In the genomic region with DNA sequence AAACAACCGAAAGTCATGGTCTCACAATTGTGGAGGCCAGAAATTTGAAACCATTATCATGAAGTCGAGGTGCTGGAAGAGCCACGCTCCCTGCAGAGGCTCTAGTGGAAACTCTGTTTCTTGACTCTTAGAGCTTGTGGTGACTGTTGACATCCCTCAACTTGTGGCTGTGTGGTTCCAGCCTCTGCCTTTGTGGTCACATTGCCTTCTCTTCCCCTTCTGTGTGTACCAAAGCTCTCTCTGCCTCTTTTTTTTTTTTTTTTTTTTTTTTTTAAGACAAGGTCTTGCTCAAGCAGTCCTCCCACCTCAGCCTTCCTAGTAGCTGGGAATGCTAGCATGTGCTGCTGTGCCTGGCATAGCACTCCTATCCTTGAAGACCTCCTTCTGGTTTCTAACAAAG, we compare ENCODE assay signal across 9 cellular contexts. TPM values are rescaled to one million over a fixed set of nuclear protein-coding genes. Genes with fewer than 3 reads are reported as not detected.
DNase-seq lines count a peak whose midpoint lies in the region; ATAC-seq, FAIRE-seq and TF ChIP-seq lines count a peak whose summit lies in the region.
"Had no signal": no experiment of that assay in that cellular context is flagged by ENCODE, and none has a peak within 500 bp of the region (broad histone marks: within the 10 kb centered on the region; RNA-seq: fewer than 3 reads in every experiment).

No MANE protein-coding gene starts in this region.

- H3K9me3 Mint-ChIP-seq in activated CD4-positive, alpha-beta T cell treated with anti-CD3 and anti-CD28 coated beads, Interleukin-2, amount 10 ng/mL, durations not matched to agents 24 days and 14 days = no peaks in the 10 kb centered on the region

- no peak overlapping the region for H4K8ac ChIP-seq in mesenchymal stem cell (ENCODE audit: low read length)

- no peak for TF ChIP-seq POLR2A in erythroblast (IDR thresholded peaks at IDR 0.05; ENCODE audit: low read length)

- H3K18ac ChIP-seq in mesenchymal stem cell (ENCODE audit: low read depth in 1 of 2, low read length in 2 of 2) = no peak overlapping the region

- H3K4ac ChIP-seq in mesenchymal stem cell (ENCODE audit: low read depth in 1 of 2, low read length in 2 of 2) = no peak overlapping the region

- no peaks in the 10 kb centered on the region for H3K27me3 Mint-ChIP-seq in activated CD4-positive, alpha-beta T cell treated with anti-CD3 and anti-CD28 coated beads, Interleukin-2, amount 10 ng/mL, durations not matched to agents 24 days and 14 days

- no peak overlapping the region for H3K9ac ChIP-seq in mesenchymal stem cell (ENCODE audit: low read length)
- H3K9ac ChIP-seq in kidney (ENCODE audit: low read length in 2 of 2) = no peak overlapping the region
- H3K9ac ChIP-seq: parathyroid adenoma had no signal

- peak overlapping the region; percentile 65 for H3K27ac Mint-ChIP-seq in activated CD4-positive, alpha-beta T cell treated with anti-CD3 and anti-CD28 coated beads, Interleukin-2, amount 10 ng/mL, durations not matched to agents 24 days and 14 days

- peaks cover 39% of the 10 kb centered on the region for H3K4me1 Mint-ChIP-seq in activated CD4-positive, alpha-beta T cell treated with anti-CD3 and anti-CD28 coated beads, Interleukin-2, amount 10 ng/mL, durations not matched to agents 24 days and 14 days

- H3K4me1 ChIP-seq in mesenchymal stem cell (ENCODE audit: control insufficient read depth, insufficient read depth, low read depth, low read length) = no peaks in the 10 kb centered on the region
- no peaks in the 10 kb centered on the region for H3K4me1 ChIP-seq in kidney (ENCODE audit: control insufficient read depth in 1 of 2, insufficient read depth in 1 of 2, low read depth in 1 of 2, low read length in 2 of 2)

- no peak overlapping the region for H2BK120ac ChIP-seq in mesenchymal stem cell (ENCODE audit: low read depth, low read length)

- peaks cover 13% of the 10 kb centered on the region for H3K79me1 ChIP-seq in mesenchymal stem cell (replicated peaks; ENCODE audit: low read length, poor library complexity, severe bottlenecking)

- peaks cover 78% of the 10 kb centered on the region for H3K36me3 Mint-ChIP-seq in activated CD4-positive, alpha-beta T cell treated with anti-CD3 and anti-CD28 coated beads, Interleukin-2, amount 10 ng/mL, durations not matched to agents 24 days and 14 days (ENCODE audit: low read depth)

- intact Hi-C loops in activated CD4-positive, alpha-beta T cell treated with anti-CD3 and anti-CD28 coated beads, Interleukin-2, amount 10 ng/mL, durations not matched to agents 24 days and 14 days (cut with micrococcal nuclease) = loop anchor here (5.0 kb wide), 1 partner anchor 34 kb away; no protein-coding TSS in a partner anchor
- intact Hi-C loops in kidney (cut with DNase I) = loop anchor here (10.0 kb wide), 1 partner anchor 156 kb away; no protein-coding TSS in a partner anchor
- intact Hi-C loops in posterior vena cava (cut with DNase I) = loop anchor here in 1 of 2 donors (5.0 kb wide), 1 partner anchor 159 kb away; no protein-coding TSS in a partner anchor

- no peak overlapping the region for H2AK5ac ChIP-seq in mesenchymal stem cell (ENCODE audit: low read length, severe bottlenecking)

- H2AFZ ChIP-seq in mesenchymal stem cell (ENCODE audit: low read depth, low read length) = no peak overlapping the region
- H2AFZ ChIP-seq: parathyroid adenoma had no signal

- no peak overlapping the region for H2BK12ac ChIP-seq in mesenchymal stem cell (ENCODE audit: low read length in 2 of 2)

- H3K23ac ChIP-seq in mesenchymal stem cell (ENCODE audit: low read length in 2 of 2) = no peak overlapping the region

- no peak overlapping the region for H4K91ac ChIP-seq in mesenchymal stem cell (ENCODE audit: low read length)

- no peak overlapping the region for H2BK15ac ChIP-seq in mesenchymal stem cell (ENCODE audit: low read depth, poor library complexity, severe bottlenecking)

- no peak overlapping the region for H2BK5ac ChIP-seq in mesenchymal stem cell (ENCODE audit: low read depth, low read length, poor library complexity, severe bottlenecking)

- no peak overlapping the region for H3K14ac ChIP-seq in mesenchymal stem cell (ENCODE audit: low read length in 2 of 2)

- DNase-seq in AML-193 (lab: John Stamatoyannopoulos, UW) (peak; percentile 89 to 91), LHCN-M2 (ENCODE audit: low read depth) (peak; percentile 15), mesenchymal stem cell (peak; percentile 28), erythroblast (lab: John Stamatoyannopoulos, UW) (no peak), kidney (no peak), posterior vena cava (ENCODE audit: low spot score) (no peak)
- DNase-seq in activated CD4-positive, alpha-beta T cell treated with anti-CD3 and anti-CD28 coated beads, Interleukin-2, amount 10 ng/mL, durations not matched to agents 24 days and 14 days = peak; percentile 88

- H3K4me3 Mint-ChIP-seq in activated CD4-positive, alpha-beta T cell treated with anti-CD3 and anti-CD28 coated beads, Interleukin-2, amount 10 ng/mL, durations not matched to agents 24 days and 14 days = no peak overlapping the region

- TF ChIP-seq CTCF in kidney (IDR thresholded peaks at IDR 0.05; ENCODE audit: borderline replicate concordance, extremely low read depth, insufficient read depth) = no peak

- H3K27ac ChIP-seq in mesenchymal stem cell (ENCODE audit: low read length, poor library complexity, severe bottlenecking) = no peak overlapping the region
- H3K27ac ChIP-seq in kidney (ENCODE audit: low read depth in 2 of 2, low read length in 2 of 2) = no peak overlapping the region

- H3K27me3 ChIP-seq in mesenchymal stem cell (ENCODE audit: control insufficient read depth in 1 of 2, insufficient read depth in 1 of 2, low read length in 2 of 2) = no peaks in the 10 kb centered on the region

- FAIRE-seq in kidney (lab: Jason Lieb, UNC) = no peak

- no peaks in the 10 kb centered on the region for H3K9me3 ChIP-seq in mesenchymal stem cell (ENCODE audit: control insufficient read depth, low read length)
- no peaks in the 10 kb centered on the region for H3K9me3 ChIP-seq in kidney (ENCODE audit: control insufficient read depth in 1 of 2, low read length in 2 of 2)

- H3K36me3 ChIP-seq in mesenchymal stem cell (ENCODE audit: control insufficient read depth in 1 of 2, insufficient read depth in 2 of 2, low read depth in 1 of 2, low read length in 2 of 2) (peaks cover 38 to 99% of the 10 kb centered on the region in 2 experiments), kidney (ENCODE audit: control insufficient read depth in 1 of 2, insufficient read depth in 2 of 2, low read length in 2 of 2) (peaks cover 21 to 42% of the 10 kb centered on the region in 2 donors)

- H3K4me2 ChIP-seq in mesenchymal stem cell (ENCODE audit: low read length, poor library complexity, severe bottlenecking) = no peak overlapping the region

- H3K4me3 ChIP-seq in mesenchymal stem cell (ENCODE audit: insufficient read depth in 1 of 2, low read depth in 1 of 2, low read length in 2 of 2) (no peak overlapping the region), kidney (ENCODE audit: low read length in 2 of 2) (no peak overlapping the region)

- ATAC-seq in HG03378 (IDR thresholded peaks at IDR 0.05; ENCODE audit: unreplicated experiment) = no peak

- 94% methylated on average over 3 of the region's 3 CpGs for WGBS in mesenchymal stem cell

RNA-seq across cellular contexts. Expression of gene CRTC3, which starts 48.7 kb away (rescaled TPM):
- total RNA-seq in LHCN-M2 (2014; rRNA removed) (14.8 and 17.0 TPM in 2 replicates), kidney (49.0 TPM), posterior vena cava (10 to 100 TPM; 48.0 to 55.5 TPM)
- 16.4 TPM for polyA plus RNA-seq in LHCN-M2 (2012)
- 48.8 and 54.2 TPM in 2 replicates for total RNA-seq in activated CD4-positive, alpha-beta T cell treated with anti-CD3 and anti-CD28 coated beads, Interleukin-2, amount 10 ng/mL, durations not matched to agents 24 days and 14 days
- 15.5 TPM for polyA plus RNA-seq in mesenchymal stem cell (2013, experiment 1 of 2)
- polyA plus RNA-seq in mesenchymal stem cell (2013, experiment 2 of 2) = 15.0 TPM
- 9.2 TPM for polyA plus RNA-seq in kidney (ENCODE audit: insufficient read depth, low read depth, low replicate concordance)

Comparison
In these comparisons a context has a peak if more than half of its experiments do, and no peak if none do; other contexts are left out.
1. DNase-seq: peak in AML-193 (2 of 2), LHCN-M2 (single experiment), activated CD4-positive, alpha-beta T cell treated with anti-CD3 and anti-CD28 coated beads, Interleukin-2, amount 10 ng/mL, durations not matched to agents 24 days and 14 days (single experiment) and mesenchymal stem cell (single experiment); none in erythroblast (0 of 2), kidney (single experiment) and posterior vena cava (single experiment).